ENCODE assay signal across 26 cellular contexts in the genomic region with DNA sequence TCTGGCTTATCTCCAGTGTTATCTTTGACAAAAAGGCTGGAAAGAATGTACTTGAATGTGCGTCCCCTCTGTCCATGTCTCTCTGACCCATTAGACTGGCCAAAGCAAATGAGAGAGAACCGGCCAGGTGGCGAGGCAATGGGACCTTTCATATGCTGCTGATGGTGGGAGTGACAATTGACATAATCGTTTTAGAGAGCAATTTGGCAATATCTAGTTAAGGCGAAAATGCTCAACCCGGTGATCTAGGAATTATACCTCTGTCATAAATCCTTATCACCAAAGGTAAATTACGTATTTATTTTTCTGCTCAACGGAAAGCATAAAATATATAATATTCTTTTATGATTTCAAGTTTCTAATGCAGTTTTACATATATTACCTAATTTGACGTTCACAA. TPM values are rescaled to one million over a fixed set of nuclear protein-coding genes. Genes with fewer than 3 reads are reported as not detected.
"Had no signal": no experiment of that assay in that cellular context is flagged by ENCODE, and none has a peak within 500 bp of the region (broad histone marks: within the 10 kb centered on the region; RNA-seq: fewer than 3 reads in every experiment).

No MANE protein-coding gene starts in this region.

- ATAC-seq: activated T-cell treated with anti-CD3 and anti-CD28 coated beads, Interleukin-2, amount 50 U/mL, for 72 hours; esophagus mucosa; foreskin keratinocyte; gastrocnemius medialis; WTC11 had no signal

- H3K27me3 Mint-ChIP-seq: activated naive CD8-positive, alpha-beta T cell had no signal

- DNase-seq: activated CD4-positive, alpha-beta memory T cell treated with anti-CD3 and anti-CD28 coated beads, Interleukin-2, amount 10 ng/mL, durations not matched to agents 7 days and 5 days; activated CD4-positive, alpha-beta T cell treated with anti-CD3 and anti-CD28 coated beads for 1 hour; activated CD4-positive, alpha-beta T cell treated with anti-CD3 and anti-CD28 coated beads for 4 hours; activated CD4-positive, alpha-beta T cell treated with anti-CD3 and anti-CD28 coated beads, Interleukin-2, amount 10 ng/mL, durations not matched to agents 7 days and 5 days; activated CD4-positive, alpha-beta T cell treated with anti-CD3 and anti-CD28 coated beads, Interleukin-2, amount 50 U/mL, for 4 hours; activated CD8-positive, alpha-beta memory T cell treated with anti-CD3 and anti-CD28 coated beads, Interleukin-2, amount 50 U/mL, for 48 hours; activated gamma-delta T cell treated with Interleukin-2 at 50 U/mL for 16 hours; activated naive CD4-positive, alpha-beta T cell treated with anti-CD3 and anti-CD28 coated beads, Interleukin-2, amount 50 U/mL, for 16 hours; activated naive CD4-positive, alpha-beta T cell treated with Interleukin-2 at 50 U/mL for 16 hours; activated T-cell treated with anti-CD3 and anti-CD28 coated beads for 4 hours; activated T-cell treated with anti-CD3 and anti-CD28 coated beads, Interleukin-2, amount 50 U/mL, for 24 hours; activated T-cell treated with anti-CD3 and anti-CD28 coated beads, Interleukin-2, amount 50 U/mL, for 72 hours; amniotic stem cell; anterior cingulate cortex; brain microvascular endothelial cell; effector memory CD4-positive, alpha-beta T cell; endodermal cell; foreskin keratinocyte; gastrocnemius medialis; glutamatergic neuron; T-helper 2 cell had no signal

- H3K27ac Mint-ChIP-seq: activated CD4-positive, alpha-beta memory T cell treated with anti-CD3 and anti-CD28 coated beads, Interleukin-2, amount 10 ng/mL, durations not matched to agents 7 days and 5 days; activated CD4-positive, alpha-beta T cell treated with anti-CD3 and anti-CD28 coated beads, Interleukin-2, amount 10 ng/mL, durations not matched to agents 7 days and 5 days; activated naive CD8-positive, alpha-beta T cell; activated T-cell treated with anti-CD3 and anti-CD28 coated beads, Interleukin-2, amount 50 U/mL, for 24 hours; activated T-cell treated with anti-CD3 and anti-CD28 coated beads, Interleukin-2, amount 50 U/mL, for 72 hours; endodermal cell; WTC11 had no signal

- H3K4me1 ChIP-seq: foreskin keratinocyte, gastrocnemius medialis had no signal

- H3K36me3 ChIP-seq: brain microvascular endothelial cell, gastrocnemius medialis had no signal

- H3K4me3 ChIP-seq: gastrocnemius medialis had no signal

- H3K4me1 Mint-ChIP-seq: central memory CD8-positive, alpha-beta T cell; endodermal cell had no signal

- H3K9me3 ChIP-seq: gastrocnemius medialis had no signal

- H3K4me3 Mint-ChIP-seq: activated CD4-positive, alpha-beta memory T cell treated with anti-CD3 and anti-CD28 coated beads, Interleukin-2, amount 10 ng/mL, durations not matched to agents 7 days and 5 days; activated CD4-positive, alpha-beta T cell treated with anti-CD3 and anti-CD28 coated beads, Interleukin-2, amount 10 ng/mL, durations not matched to agents 7 days and 5 days; activated naive CD8-positive, alpha-beta T cell; activated T-cell treated with anti-CD3 and anti-CD28 coated beads, Interleukin-2, amount 50 U/mL, for 24 hours; activated T-cell treated with anti-CD3 and anti-CD28 coated beads, Interleukin-2, amount 50 U/mL, for 72 hours; central memory CD8-positive, alpha-beta T cell; endodermal cell; WTC11 had no signal

RNA-seq across cellular contexts. Expression of a gene that starts 14.6 kb away (rescaled TPM):
- total RNA-seq: dermis microvascular lymphatic vessel endothelial cell had no signal
